12 cellular contexts compared by ENCODE assay signal in the genomic region with DNA sequence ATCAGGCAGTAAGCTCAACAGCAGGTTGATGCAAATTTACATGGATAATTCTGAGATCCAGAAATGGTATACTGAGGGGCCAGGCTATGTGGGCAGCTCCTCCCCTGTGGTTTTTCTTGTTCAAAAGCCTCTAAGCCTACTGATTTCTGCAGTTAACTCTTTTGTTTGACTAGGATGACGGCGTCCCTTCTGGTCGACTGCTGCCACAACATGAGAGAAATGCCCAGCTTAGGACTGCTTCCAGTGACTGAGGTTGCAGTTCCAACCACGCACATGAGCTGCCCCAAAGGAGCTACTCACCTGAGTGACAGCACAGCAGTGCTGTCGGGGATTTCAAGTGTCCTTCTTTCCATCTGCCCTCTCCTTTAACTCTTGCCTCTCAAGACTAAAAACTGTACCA.
DNase-seq lines count a peak whose midpoint lies in the region; ATAC-seq, FAIRE-seq and TF ChIP-seq lines count a peak whose summit lies in the region.
"Had no signal": no experiment of that assay in that cellular context is flagged by ENCODE, and none has a peak within 500 bp of the region (broad histone marks: within the 10 kb centered on the region; RNA-seq: fewer than 3 reads in every experiment).

No MANE protein-coding gene starts in this region.

- H3K27ac ChIP-seq in body of pancreas, result no peak overlapping the region
- no peak overlapping the region for H3K27ac ChIP-seq in pancreas

- DNase-seq in NCI-H1694 (lab: John Stamatoyannopoulos, UW) (peak; percentile 48), body of pancreas (peak; percentile 25 to 53 (median 34)), pancreas (peak in 3 of 6 donors; percentile 7 to 33 (median 25)), HCEC 1CT (no peak), cardiac septum (ENCODE audit: low spot score) (no peak)
- DNase-seq in stimulated activated CD4-positive, alpha-beta T cell treated with anti-CD3 and anti-CD28 coated beads, Interleukin-2, amount 100 ng/mL, for 24 hours, result no peak
- DNase-seq: activated T-cell treated with anti-CD3 and anti-CD28 coated beads, Interleukin-2, amount 50 U/mL, for 48 hours; Calu3; NCI-H1436 treated with DMSO at 0.1 percent for 48 hours had no signal

- H3K9me3 ChIP-seq in body of pancreas, result no peaks in the 10 kb centered on the region
- H3K9me3 ChIP-seq in pancreas, result no peaks in the 10 kb centered on the region

- intact Hi-C loops in body of pancreas (cut with DNase I) (no loop called here), pancreas (cut with DNase I) (no loop called here), cardiac septum (cut with DNase I) (no loop called here)

- no peak overlapping the region for H3K4me3 ChIP-seq in body of pancreas
- H3K4me3 ChIP-seq in pancreas, result no peak overlapping the region

- ATAC-seq in body of pancreas (peak; percentile 68), pancreas (peak; percentile 55 to 84 (median 70))
- ATAC-seq: natural killer cell treated with Interleukin-12 subunit alpha and Interleukin-12 subunit beta and Interleukin-15 and Interleukin-18, amount 100 ng/mL, for 72 hours had no signal

- no peak for TF ChIP-seq POLR2A in body of pancreas (IDR thresholded peaks at IDR 0.05)

- H3K27me3 ChIP-seq in body of pancreas (no peaks in the 10 kb centered on the region), pancreas (no peaks in the 10 kb centered on the region)

- H3K4me1 ChIP-seq in body of pancreas, result peaks cover 4% of the 10 kb centered on the region
- no peaks in the 10 kb centered on the region for H3K4me1 ChIP-seq in pancreas

- no peak for FAIRE-seq in pancreas (lab: Jason Lieb, UNC)
- FAIRE-seq: GM18507 had no signal

- 11 to 19% methylated on average over 5 of the region's 5 CpGs for WGBS in body of pancreas, 2 donors
- WGBS in pancreas, 2 donors, result 18 to 21% methylated on average over 5 of the region's 5 CpGs

- no peaks in the 10 kb centered on the region for H3K36me3 ChIP-seq in body of pancreas (replicated peaks in 1 of 2; ENCODE audit: insufficient read depth in 1 of 2, low read depth in 2 of 2)
- H3K36me3 ChIP-seq in pancreas, result no peaks in the 10 kb centered on the region

- TF ChIP-seq CTCF in GM12873 (IDR thresholded peaks at IDR 0.05; ENCODE audit: insufficient read depth, low read depth, low read length, missing control alignments) (peak; percentile 51), body of pancreas (IDR thresholded peaks at IDR 0.05) (peak in 5 of 7 experiments; percentile 10 to 38 (median 21)), pancreas (IDR thresholded peaks at IDR 0.05) (peak in 1 of 4 donors; percentile 11)

Comparison
In these comparisons a context has a peak if more than half of its experiments do, and no peak if none do; other contexts are left out.
1. DNase-seq: peak in NCI-H1694 (single experiment) and body of pancreas (4 of 4); none in HCEC 1CT (single experiment), stimulated activated CD4-positive, alpha-beta T cell treated with anti-CD3 and anti-CD28 coated beads, Interleukin-2, amount 100 ng/mL, for 24 hours (0 of 2) and cardiac septum (single experiment).